26 cellular contexts compared by ENCODE assay signal in the genomic region with DNA sequence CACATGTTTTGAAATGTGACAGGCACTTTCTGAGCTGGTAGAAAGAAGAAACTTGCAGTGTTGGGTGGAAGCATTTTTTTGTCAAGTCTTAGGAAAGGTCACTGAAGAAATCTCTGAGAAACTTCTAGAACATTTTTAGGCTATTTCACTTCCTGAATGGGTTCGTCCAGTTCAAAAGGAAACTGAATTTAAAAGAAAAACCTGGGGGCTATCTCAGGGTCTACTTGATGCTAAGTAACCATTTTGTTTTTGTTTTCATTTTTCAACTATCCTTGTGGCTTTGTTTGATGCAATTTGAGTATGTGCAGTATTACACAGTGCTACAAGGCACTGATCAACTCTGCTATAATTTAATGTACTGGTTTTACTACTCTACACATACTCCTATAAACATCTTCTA. TPM values are rescaled to one million over a fixed set of nuclear protein-coding genes. Genes with fewer than 3 reads are reported as not detected.
DNase-seq lines count a peak whose midpoint lies in the region; ATAC-seq and TF ChIP-seq lines count a peak whose summit lies in the region.
"Had no signal": no experiment of that assay in that cellular context is flagged by ENCODE, and none has a peak within 500 bp of the region (broad histone marks: within the 10 kb centered on the region; RNA-seq: fewer than 3 reads in every experiment).

No MANE protein-coding gene starts in this region.

- ATAC-seq in GM19023 (IDR thresholded peaks at IDR 0.05; ENCODE audit: unreplicated experiment) (peak; percentile 38), HG02763 (IDR thresholded peaks at IDR 0.05; ENCODE audit: unreplicated experiment) (peak; percentile 74), HG03378 (IDR thresholded peaks at IDR 0.05; ENCODE audit: unreplicated experiment) (peak; percentile 56)
- ATAC-seq: GM23338, HepG2, left cardiac atrium, Right ventricle myocardium inferior, WTC11 had no signal

- in situ Hi-C loops in G401 (cut with HindIII; ENCODE audit: low sequenced_read_pairs): no loop called here

- H3K9me3 Mint-ChIP-seq in nephron: no peaks in the 10 kb centered on the region
- H3K9me3 Mint-ChIP-seq: GM23338; memory B cell; stimulated activated naive CD8-positive, alpha-beta T cell treated with anti-CD3 and anti-CD28 coated beads, Interleukin-15, Interleukin-2, amounts not matched to agents 100 ng/mL and 50 ng/mL, for 24 hours; WTC11 had no signal

- TF ChIP-seq CTCF in nephron (IDR thresholded peaks at IDR 0.05; ENCODE audit: unreplicated experiment in 3 of 3): no peak

- no peaks in the 10 kb centered on the region for H3K36me3 Mint-ChIP-seq in nephron (ENCODE audit: low read depth)
- H3K36me3 Mint-ChIP-seq: memory B cell, WTC11 had no signal

- peaks cover 38% of the 10 kb centered on the region for H3K4me1 Mint-ChIP-seq in nephron
- H3K4me1 Mint-ChIP-seq: memory B cell had no signal

- peak overlapping the region; percentile 61 to 88 (median 78) for H3K27ac Mint-ChIP-seq in nephron
- H3K27ac Mint-ChIP-seq: endodermal cell; GM23338; memory B cell; stimulated activated naive CD8-positive, alpha-beta T cell treated with anti-CD3 and anti-CD28 coated beads, Interleukin-15, Interleukin-2, amounts not matched to agents 100 ng/mL and 50 ng/mL, for 24 hours; WTC11 had no signal

- DNase-seq in RPMI8226: no peak
- no peak for DNase-seq in COR-L47 (lab: John Stamatoyannopoulos, UW)
- no peak for DNase-seq in G401 (ENCODE audit: low spot score)
- DNase-seq in hepatic stellate cell (ENCODE audit: low spot score): no peak
- DNase-seq: activated CD4-positive, alpha-beta T cell treated with anti-CD3 and anti-CD28 coated beads, Interleukin-2, amount 50 U/mL, for 4 hours; activated CD8-positive, alpha-beta memory T cell treated with anti-CD3 and anti-CD28 coated beads, Interleukin-2, amount 50 U/mL, for 4 hours; activated naive CD4-positive, alpha-beta T cell treated with anti-CD3 and anti-CD28 coated beads, Interleukin-2, amount 50 U/mL, for 16 hours; amygdala; colonic mucosa; endodermal cell; foreskin melanocyte; left cardiac atrium; NCI-H1048; NCI-H187; NCI-H526 treated with DMSO at 0.1 percent for 48 hours; T1000 had no signal

- no peaks in the 10 kb centered on the region for H3K27me3 Mint-ChIP-seq in nephron (ENCODE audit: low read depth)
- H3K27me3 Mint-ChIP-seq: memory B cell had no signal

- H3K4me3 Mint-ChIP-seq in nephron: no peak overlapping the region
- H3K4me3 Mint-ChIP-seq: endodermal cell; GM23338; memory B cell; stimulated activated naive CD8-positive, alpha-beta T cell treated with anti-CD3 and anti-CD28 coated beads, Interleukin-15, Interleukin-2, amounts not matched to agents 100 ng/mL and 50 ng/mL, for 24 hours; WTC11 had no signal

RNA-seq across cellular contexts. Expression of gene AMOT, which starts 34.0 kb away (rescaled TPM):
- under 0.01 TPM in 1 of 2 replicates, not detected in the other for total RNA-seq in G401 (2014; rRNA removed; shearing (Covaris generic))
